ENCODE assay signal across 10 cellular contexts in genomic region chr2:229445501-229446294, GRCh38.
A peak's percentile ranks its signal among the peaks of the same experiment; 100 is the strongest.
DNase-seq lines count a peak whose midpoint lies in the region; ATAC-seq lines count a peak whose summit lies in the region.
"Had no signal": no experiment of that assay in that cellular context is flagged by ENCODE, and none has a peak within 500 bp of the region (broad histone marks: within the 10 kb centered on the region; RNA-seq: fewer than 3 reads in every experiment).

No MANE protein-coding gene starts in this region.

- H3K27me3 Mint-ChIP-seq in activated naive CD8-positive, alpha-beta T cell treated with anti-CD3 and anti-CD28 coated beads, Interleukin-2, amount 50 U/mL, for 24 hours: peaks cover 3% of the 10 kb centered on the region
- H3K27me3 Mint-ChIP-seq in activated naive CD4-positive, alpha-beta T cell treated with anti-CD3 and anti-CD28 coated beads for 36 hours (ENCODE audit: low read depth): peaks cover 3% of the 10 kb centered on the region

- ATAC-seq in activated naive CD8-positive, alpha-beta T cell treated with anti-CD3 and anti-CD28 coated beads, Interleukin-2, amount 50 U/mL, for 24 hours: no peak

- no peaks in the 10 kb centered on the region for H3K9me3 Mint-ChIP-seq in activated naive CD8-positive, alpha-beta T cell treated with anti-CD3 and anti-CD28 coated beads, Interleukin-2, amount 50 U/mL, for 24 hours
- H3K9me3 Mint-ChIP-seq in activated naive CD4-positive, alpha-beta T cell treated with anti-CD3 and anti-CD28 coated beads for 36 hours: no peaks in the 10 kb centered on the region
- H3K9me3 Mint-ChIP-seq: activated naive CD4-positive, alpha-beta T cell treated with anti-CD3 and anti-CD28 coated beads, Interleukin-2, amount 50 U/mL, for 24 hours had no signal

- in situ Hi-C loops in KBM-7 (cut with MboI; ENCODE audit: low pct_unique_long_range_greater_than_20kb, low sequenced_read_pairs): no loop called here

- CTCF ChIA-PET in activated naive CD4-positive, alpha-beta T cell treated with anti-CD3 and anti-CD28 coated beads for 36 hours (lab: Charles Lee): no interaction called here

- DNase-seq in Ammon's horn (ENCODE audit: low spot score) (peak; percentile 67), amniotic epithelial cell (ENCODE audit: low read depth) (peak; percentile 74), globus pallidus (ENCODE audit: low spot score) (peak; percentile 75), pulmonary artery endothelial cell (ENCODE audit: low read depth, low spot score) (peak; percentile 1), CD1c-positive myeloid dendritic cell (ENCODE audit: extremely low spot score) (no peak), KBM-7 (no peak)
- DNase-seq in activated naive CD8-positive, alpha-beta T cell treated with anti-CD3 and anti-CD28 coated beads, Interleukin-2, amount 50 U/mL, for 24 hours: no peak
- DNase-seq in activated naive CD4-positive, alpha-beta T cell treated with anti-CD3 and anti-CD28 coated beads for 36 hours: no peak
- DNase-seq: T-helper 2 cell had no signal

- intact Hi-C loops in activated naive CD4-positive, alpha-beta T cell treated with anti-CD3 and anti-CD28 coated beads for 36 hours (cut with micrococcal nuclease): no loop called here

- H3K4me3 Mint-ChIP-seq in activated naive CD8-positive, alpha-beta T cell treated with anti-CD3 and anti-CD28 coated beads, Interleukin-2, amount 50 U/mL, for 24 hours: no peak overlapping the region
- H3K4me3 Mint-ChIP-seq in activated naive CD4-positive, alpha-beta T cell treated with anti-CD3 and anti-CD28 coated beads for 36 hours: no peak overlapping the region
- H3K4me3 Mint-ChIP-seq: activated naive CD4-positive, alpha-beta T cell treated with anti-CD3 and anti-CD28 coated beads, Interleukin-2, amount 50 U/mL, for 24 hours had no signal

- no peaks in the 10 kb centered on the region for H3K36me3 Mint-ChIP-seq in activated naive CD8-positive, alpha-beta T cell treated with anti-CD3 and anti-CD28 coated beads, Interleukin-2, amount 50 U/mL, for 24 hours (ENCODE audit: low read depth)
- no peaks in the 10 kb centered on the region for H3K36me3 Mint-ChIP-seq in activated naive CD4-positive, alpha-beta T cell treated with anti-CD3 and anti-CD28 coated beads for 36 hours (ENCODE audit: low read depth)
- H3K36me3 Mint-ChIP-seq: activated naive CD4-positive, alpha-beta T cell treated with anti-CD3 and anti-CD28 coated beads, Interleukin-2, amount 50 U/mL, for 24 hours had no signal

- no peak overlapping the region for H3K27ac Mint-ChIP-seq in activated naive CD8-positive, alpha-beta T cell treated with anti-CD3 and anti-CD28 coated beads, Interleukin-2, amount 50 U/mL, for 24 hours
- no peak overlapping the region for H3K27ac Mint-ChIP-seq in activated naive CD4-positive, alpha-beta T cell treated with anti-CD3 and anti-CD28 coated beads for 36 hours
- H3K27ac Mint-ChIP-seq: activated naive CD4-positive, alpha-beta T cell treated with anti-CD3 and anti-CD28 coated beads, Interleukin-2, amount 50 U/mL, for 24 hours had no signal

- H3K4me1 Mint-ChIP-seq in activated naive CD8-positive, alpha-beta T cell treated with anti-CD3 and anti-CD28 coated beads, Interleukin-2, amount 50 U/mL, for 24 hours: no peaks in the 10 kb centered on the region
- no peaks in the 10 kb centered on the region for H3K4me1 Mint-ChIP-seq in activated naive CD4-positive, alpha-beta T cell treated with anti-CD3 and anti-CD28 coated beads for 36 hours (ENCODE audit: low read depth)
- H3K4me1 Mint-ChIP-seq: activated naive CD4-positive, alpha-beta T cell treated with anti-CD3 and anti-CD28 coated beads, Interleukin-2, amount 50 U/mL, for 24 hours had no signal

Comparison
In these comparisons a context has a peak if more than half of its experiments do, and no peak if none do; other contexts are left out.
1. DNase-seq: peak in Ammon's horn (single experiment), amniotic epithelial cell (single experiment), globus pallidus (single experiment) and pulmonary artery endothelial cell (single experiment); none in CD1c-positive myeloid dendritic cell (single experiment), KBM-7 (single experiment), activated naive CD8-positive, alpha-beta T cell treated with anti-CD3 and anti-CD28 coated beads, Interleukin-2, amount 50 U/mL, for 24 hours (single experiment) and activated naive CD4-positive, alpha-beta T cell treated with anti-CD3 and anti-CD28 coated beads for 36 hours (single experiment).